In genomic region chr7:146858690-146859089, GRCh38 we compare ENCODE assay signal across 7 cellular contexts.
"Had no signal": no experiment of that assay in that cellular context is flagged by ENCODE, and none has a peak within 500 bp of the region (broad histone marks: within the 10 kb centered on the region; RNA-seq: fewer than 3 reads in every experiment).

No MANE protein-coding gene starts in this region.

- H3K4me3 ChIP-seq: K562 had no signal

- H3K27ac ChIP-seq: HL-60, KMS-11 had no signal

- DNase-seq: Karpas-422, KBM-7, KG1 had no signal

- ATAC-seq: K562 had no signal

- H3K9ac ChIP-seq: KMS-11 had no signal

- FAIRE-seq: HTR-8/SVneo, K562 had no signal

- H3K4me2 ChIP-seq: KMS-11 had no signal
